In genomic region chr2:6806605-6807004, GRCh38 we compare ENCODE assay signal across 1 cellular context.
A peak's percentile ranks its signal among the peaks of the same experiment; 100 is the strongest.
TF ChIP-seq lines count a peak whose summit lies in the region.

No MANE protein-coding gene starts in this region.

TF ChIP-seq in H1, 55 proteins besides CTCF, POLR2A, EP300 and RAD21:
- TF ChIP-seq SP2 (IDR thresholded peaks at IDR 0.05; ENCODE audit: low read length) (no peak), ZNF274 (IDR thresholded peaks at IDR 0.05; ENCODE audit: borderline replicate concordance, extremely low read depth, low read length) (no peak), TBP (IDR thresholded peaks at IDR 0.05; ENCODE audit: low read depth, low read length) (no peak), TEAD4 (IDR thresholded peaks at IDR 0.05; ENCODE audit: low read depth, low read length) (peak; percentile 41; the same call in 1 of the 2 replicates), SP1 (IDR thresholded peaks at IDR 0.05; ENCODE audit: low read depth, low read length) (0 out of 2 replicates have a peak, but pooled peaks have one; percentile 52), JUND (IDR thresholded peaks at IDR 0.05; ENCODE audit: low read length) (no peak), CEBPB (IDR thresholded peaks at IDR 0.05; ENCODE audit: low read depth, low read length) (no peak), CREB1 (IDR thresholded peaks at IDR 0.05) (peak; percentile 40; the same call in 1 of the 2 replicates), HDAC2 (IDR thresholded peaks at IDR 0.05; ENCODE audit: borderline replicate concordance in 1 of 2, low read depth in 2 of 2, low read length in 2 of 2) (peak; percentile 48 to 77; a peak in 1 of 4 replicates), POU5F1 (IDR thresholded peaks at IDR 0.05; ENCODE audit: low read depth, low read length) (peak; percentile 65; the same call in 1 of the 2 replicates), KDM4A (IDR thresholded peaks at IDR 0.05; ENCODE audit: low read depth, low read length, severe bottlenecking) (no peak), RNF2 (IDR thresholded peaks at IDR 0.05; ENCODE audit: borderline replicate concordance, low read depth, low read length, missing control alignments, poor library complexity, severe bottlenecking) (no peak), TAF7 (optimal IDR thresholded peaks at IDR 0.05; ENCODE audit: borderline replicate concordance, low read depth, low read length) (no peak), ASH2L (IDR thresholded peaks at IDR 0.05; ENCODE audit: low read length) (peak; percentile 38), MAX (IDR thresholded peaks at IDR 0.05) (peak; percentile 57; the same call in 1 of the 2 replicates), TCF12 (IDR thresholded peaks at IDR 0.05; ENCODE audit: low read depth, low read length) (0 out of 2 replicates have a peak, but pooled peaks have one; percentile 24)
